Comparison of ENCODE assay signal across 1 cellular context in the genomic region with DNA sequence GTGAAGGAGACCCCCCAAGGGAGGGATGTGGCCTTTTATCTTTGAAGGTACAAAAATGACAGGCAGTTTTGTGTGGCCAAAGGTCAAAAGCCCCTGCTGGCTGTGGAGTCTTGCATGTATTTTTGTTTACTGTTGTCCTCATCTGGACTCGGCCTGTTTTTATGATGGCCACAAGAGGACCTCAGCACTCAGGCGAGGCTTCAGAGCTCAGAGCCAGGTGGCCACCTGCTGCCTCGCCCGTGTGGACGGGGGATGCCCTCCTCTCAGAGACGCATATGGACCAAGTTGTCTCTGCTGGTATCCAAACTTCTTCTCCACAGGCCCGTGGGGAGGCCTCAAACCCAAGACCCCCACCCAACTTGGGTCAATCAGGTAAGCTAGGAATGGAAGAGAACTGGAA.
A peak's percentile ranks its signal among the peaks of the same experiment; 100 is the strongest.
TF ChIP-seq lines count a peak whose summit lies in the region.

No MANE protein-coding gene starts in this region.

TF ChIP-seq in HepG2, 621 proteins besides CTCF, POLR2A, EP300 and RAD21 (continued from another document and continues in another):
- peak; percentile 83 for TF ChIP-seq SALL1 (CRISPR knock-in tag; IDR thresholded peaks at IDR 0.05)
- TF ChIP-seq HDAC6 (IDR thresholded peaks at IDR 0.05; ENCODE audit: low read depth, low read length) = no peak
- TF ChIP-seq, protein P1, sequence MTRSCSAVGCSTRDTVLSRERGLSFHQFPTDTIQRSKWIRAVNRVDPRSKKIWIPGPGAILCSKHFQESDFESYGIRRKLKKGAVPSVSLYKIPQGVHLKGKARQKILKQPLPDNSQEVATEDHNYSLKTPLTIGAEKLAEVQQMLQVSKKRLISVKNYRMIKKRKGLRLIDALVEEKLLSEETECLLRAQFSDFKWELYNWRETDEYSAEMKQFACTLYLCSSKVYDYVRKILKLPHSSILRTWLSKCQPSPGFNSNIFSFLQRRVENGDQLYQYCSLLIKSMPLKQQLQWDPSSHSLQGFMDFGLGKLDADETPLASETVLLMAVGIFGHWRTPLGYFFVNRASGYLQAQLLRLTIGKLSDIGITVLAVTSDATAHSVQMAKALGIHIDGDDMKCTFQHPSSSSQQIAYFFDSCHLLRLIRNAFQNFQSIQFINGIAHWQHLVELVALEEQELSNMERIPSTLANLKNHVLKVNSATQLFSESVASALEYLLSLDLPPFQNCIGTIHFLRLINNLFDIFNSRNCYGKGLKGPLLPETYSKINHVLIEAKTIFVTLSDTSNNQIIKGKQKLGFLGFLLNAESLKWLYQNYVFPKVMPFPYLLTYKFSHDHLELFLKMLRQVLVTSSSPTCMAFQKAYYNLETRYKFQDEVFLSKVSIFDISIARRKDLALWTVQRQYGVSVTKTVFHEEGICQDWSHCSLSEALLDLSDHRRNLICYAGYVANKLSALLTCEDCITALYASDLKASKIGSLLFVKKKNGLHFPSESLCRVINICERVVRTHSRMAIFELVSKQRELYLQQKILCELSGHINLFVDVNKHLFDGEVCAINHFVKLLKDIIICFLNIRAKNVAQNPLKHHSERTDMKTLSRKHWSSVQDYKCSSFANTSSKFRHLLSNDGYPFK (CRISPR knock-in tag; IDR thresholded peaks at IDR 0.05; ENCODE audit: borderline replicate concordance) = 0 out of 2 replicates have a peak, but pooled peaks have one; percentile 21
- TF ChIP-seq, protein P2, sequence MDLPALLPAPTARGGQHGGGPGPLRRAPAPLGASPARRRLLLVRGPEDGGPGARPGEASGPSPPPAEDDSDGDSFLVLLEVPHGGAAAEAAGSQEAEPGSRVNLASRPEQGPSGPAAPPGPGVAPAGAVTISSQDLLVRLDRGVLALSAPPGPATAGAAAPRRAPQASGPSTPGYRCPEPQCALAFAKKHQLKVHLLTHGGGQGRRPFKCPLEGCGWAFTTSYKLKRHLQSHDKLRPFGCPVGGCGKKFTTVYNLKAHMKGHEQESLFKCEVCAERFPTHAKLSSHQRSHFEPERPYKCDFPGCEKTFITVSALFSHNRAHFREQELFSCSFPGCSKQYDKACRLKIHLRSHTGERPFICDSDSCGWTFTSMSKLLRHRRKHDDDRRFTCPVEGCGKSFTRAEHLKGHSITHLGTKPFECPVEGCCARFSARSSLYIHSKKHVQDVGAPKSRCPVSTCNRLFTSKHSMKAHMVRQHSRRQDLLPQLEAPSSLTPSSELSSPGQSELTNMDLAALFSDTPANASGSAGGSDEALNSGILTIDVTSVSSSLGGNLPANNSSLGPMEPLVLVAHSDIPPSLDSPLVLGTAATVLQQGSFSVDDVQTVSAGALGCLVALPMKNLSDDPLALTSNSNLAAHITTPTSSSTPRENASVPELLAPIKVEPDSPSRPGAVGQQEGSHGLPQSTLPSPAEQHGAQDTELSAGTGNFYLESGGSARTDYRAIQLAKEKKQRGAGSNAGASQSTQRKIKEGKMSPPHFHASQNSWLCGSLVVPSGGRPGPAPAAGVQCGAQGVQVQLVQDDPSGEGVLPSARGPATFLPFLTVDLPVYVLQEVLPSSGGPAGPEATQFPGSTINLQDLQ (CRISPR knock-in tag; IDR thresholded peaks at IDR 0.05) = 0 out of 2 replicates have a peak, but pooled peaks have one; percentile 30
- TF ChIP-seq, protein P3, sequence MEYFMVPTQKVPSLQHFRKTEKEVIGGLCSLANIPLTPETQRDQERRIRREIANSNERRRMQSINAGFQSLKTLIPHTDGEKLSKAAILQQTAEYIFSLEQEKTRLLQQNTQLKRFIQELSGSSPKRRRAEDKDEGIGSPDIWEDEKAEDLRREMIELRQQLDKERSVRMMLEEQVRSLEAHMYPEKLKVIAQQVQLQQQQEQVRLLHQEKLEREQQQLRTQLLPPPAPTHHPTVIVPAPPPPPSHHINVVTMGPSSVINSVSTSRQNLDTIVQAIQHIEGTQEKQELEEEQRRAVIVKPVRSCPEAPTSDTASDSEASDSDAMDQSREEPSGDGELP (IDR thresholded peaks at IDR 0.05; ENCODE audit: borderline replicate concordance, low read depth) = peak; percentile 35; the same call in 1 of the 2 replicates
- 0 out of 2 replicates have a peak, but pooled peaks have one; percentile 40 for TF ChIP-seq TARDBP (CRISPR knock-in tag; IDR thresholded peaks at IDR 0.05)
- TF ChIP-seq, protein P4, sequence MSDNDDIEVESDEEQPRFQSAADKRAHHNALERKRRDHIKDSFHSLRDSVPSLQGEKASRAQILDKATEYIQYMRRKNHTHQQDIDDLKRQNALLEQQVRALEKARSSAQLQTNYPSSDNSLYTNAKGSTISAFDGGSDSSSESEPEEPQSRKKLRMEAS (IDR thresholded peaks at IDR 0.05) = peak; percentile 33; the same call in 1 of the 2 replicates
- TF ChIP-seq KAT7 (CRISPR knock-in tag; IDR thresholded peaks at IDR 0.05; ENCODE audit: borderline replicate concordance) = 0 out of 2 replicates have a peak, but pooled peaks have one; percentile 22
- no peak for TF ChIP-seq ZNF20 (CRISPR knock-in tag; IDR thresholded peaks at IDR 0.05)
- TF ChIP-seq ZNF143 (CRISPR knock-in tag; IDR thresholded peaks at IDR 0.05) = no peak
- TF ChIP-seq, protein P5, sequence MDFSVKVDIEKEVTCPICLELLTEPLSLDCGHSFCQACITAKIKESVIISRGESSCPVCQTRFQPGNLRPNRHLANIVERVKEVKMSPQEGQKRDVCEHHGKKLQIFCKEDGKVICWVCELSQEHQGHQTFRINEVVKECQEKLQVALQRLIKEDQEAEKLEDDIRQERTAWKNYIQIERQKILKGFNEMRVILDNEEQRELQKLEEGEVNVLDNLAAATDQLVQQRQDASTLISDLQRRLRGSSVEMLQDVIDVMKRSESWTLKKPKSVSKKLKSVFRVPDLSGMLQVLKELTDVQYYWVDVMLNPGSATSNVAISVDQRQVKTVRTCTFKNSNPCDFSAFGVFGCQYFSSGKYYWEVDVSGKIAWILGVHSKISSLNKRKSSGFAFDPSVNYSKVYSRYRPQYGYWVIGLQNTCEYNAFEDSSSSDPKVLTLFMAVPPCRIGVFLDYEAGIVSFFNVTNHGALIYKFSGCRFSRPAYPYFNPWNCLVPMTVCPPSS (IDR thresholded peaks at IDR 0.05) = no peak
- TF ChIP-seq ZNF12 (CRISPR knock-in tag; IDR thresholded peaks at IDR 0.05) = no peak
- peak; percentile 20; the same call in 1 of the 2 replicates for TF ChIP-seq HOXA3 (CRISPR knock-in tag; IDR thresholded peaks at IDR 0.05)
- peak; percentile 38; the same call in 1 of the 2 replicates for TF ChIP-seq HNF4A (CRISPR knock-in tag; IDR thresholded peaks at IDR 0.05)
- peak; percentile 55 for TF ChIP-seq FOXA3 (CRISPR knock-in tag; IDR thresholded peaks at IDR 0.05)
- TF ChIP-seq ZNF232 (CRISPR knock-in tag; IDR thresholded peaks at IDR 0.05; ENCODE audit: borderline replicate concordance) = peak; percentile 95; the same call in 1 of the 2 replicates
- TF ChIP-seq SAFB2 (CRISPR knock-in tag; IDR thresholded peaks at IDR 0.05; ENCODE audit: borderline replicate concordance, low read depth) = no peak
- TF ChIP-seq, protein P6, sequence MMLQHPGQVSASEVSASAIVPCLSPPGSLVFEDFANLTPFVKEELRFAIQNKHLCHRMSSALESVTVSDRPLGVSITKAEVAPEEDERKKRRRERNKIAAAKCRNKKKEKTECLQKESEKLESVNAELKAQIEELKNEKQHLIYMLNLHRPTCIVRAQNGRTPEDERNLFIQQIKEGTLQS (CRISPR knock-in tag; IDR thresholded peaks at IDR 0.05) = 0 out of 2 replicates have a peak, but pooled peaks have one; percentile 28
- TF ChIP-seq ZNF816 (CRISPR knock-in tag; IDR thresholded peaks at IDR 0.05; ENCODE audit: borderline replicate concordance) = 0 out of 2 replicates have a peak, but pooled peaks have one; percentile 9
- TF ChIP-seq RARG (CRISPR knock-in tag; IDR thresholded peaks at IDR 0.05; ENCODE audit: low read depth) = no peak
- no peak for TF ChIP-seq ZNF562 (CRISPR knock-in tag; IDR thresholded peaks at IDR 0.05; ENCODE audit: borderline replicate concordance)
- no peak for TF ChIP-seq ZNF292 (CRISPR knock-in tag; IDR thresholded peaks at IDR 0.05; ENCODE audit: borderline replicate concordance, low read depth)
- TF ChIP-seq, protein P7, sequence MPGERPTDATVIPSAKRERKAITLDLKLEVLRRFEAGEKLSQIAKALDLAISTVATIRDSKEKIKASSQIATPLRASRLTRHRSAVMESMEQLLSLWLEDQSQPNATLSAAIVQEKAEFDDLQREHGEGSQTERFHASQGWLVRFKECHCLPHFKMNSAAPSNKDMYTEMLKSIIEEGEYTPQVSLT (CRISPR knock-in tag; IDR thresholded peaks at IDR 0.05; ENCODE audit: borderline replicate concordance, low read depth) = no peak
- TF ChIP-seq ZNF224 (CRISPR knock-in tag; IDR thresholded peaks at IDR 0.05) = 0 out of 2 replicates have a peak, but pooled peaks have one; percentile 29
- TF ChIP-seq ZC3H4 (CRISPR knock-in tag; IDR thresholded peaks at IDR 0.05; ENCODE audit: borderline replicate concordance) = no peak
- no peak for TF ChIP-seq ZNF775 (CRISPR knock-in tag; IDR thresholded peaks at IDR 0.05; ENCODE audit: borderline replicate concordance)
- TF ChIP-seq ZNF430 (CRISPR knock-in tag; IDR thresholded peaks at IDR 0.05) = no peak
- no peak for TF ChIP-seq RBAK (CRISPR knock-in tag; IDR thresholded peaks at IDR 0.05)
- TF ChIP-seq PPARG (CRISPR knock-in tag; conservative IDR thresholded peaks at IDR 0.05) = peak; percentile 67; the same call in 1 of the 2 replicates
- TF ChIP-seq KDM2A (CRISPR knock-in tag; IDR thresholded peaks at IDR 0.05; ENCODE audit: borderline replicate concordance, low read depth) = peak; percentile 73
- no peak for TF ChIP-seq KLF16 (CRISPR knock-in tag; IDR thresholded peaks at IDR 0.05)
- TF ChIP-seq, protein P8, sequence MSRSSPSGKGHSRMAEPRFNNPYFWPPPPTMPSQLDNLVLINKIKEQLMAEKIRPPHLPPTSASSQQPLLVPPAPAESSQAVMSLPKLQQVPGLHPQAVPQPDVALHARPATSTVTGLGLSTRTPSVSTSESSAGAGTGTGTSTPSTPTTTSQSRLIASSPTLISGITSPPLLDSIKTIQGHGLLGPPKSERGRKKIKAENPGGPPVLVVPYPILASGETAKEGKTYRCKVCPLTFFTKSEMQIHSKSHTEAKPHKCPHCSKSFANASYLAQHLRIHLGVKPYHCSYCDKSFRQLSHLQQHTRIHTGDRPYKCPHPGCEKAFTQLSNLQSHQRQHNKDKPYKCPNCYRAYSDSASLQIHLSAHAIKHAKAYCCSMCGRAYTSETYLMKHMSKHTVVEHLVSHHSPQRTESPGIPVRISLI (CRISPR knock-in tag; IDR thresholded peaks at IDR 0.05; ENCODE audit: borderline replicate concordance) = no peak
- TF ChIP-seq RBFOX2 (IDR thresholded peaks at IDR 0.05; ENCODE audit: low read depth, low read length) = no peak
- TF ChIP-seq, protein P9, sequence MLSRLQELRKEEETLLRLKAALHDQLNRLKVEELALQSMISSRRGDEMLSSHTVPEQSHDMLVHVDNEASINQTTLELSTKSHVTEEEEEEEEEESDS (CRISPR knock-in tag; IDR thresholded peaks at IDR 0.05; ENCODE audit: borderline replicate concordance) = 0 out of 2 replicates have a peak, but pooled peaks have one; percentile 24
- TF ChIP-seq CBX5 (CRISPR knock-in tag; IDR thresholded peaks at IDR 0.05; ENCODE audit: borderline replicate concordance) = 0 out of 2 replicates have a peak, but pooled peaks have one; percentile 22
- TF ChIP-seq NFIB (CRISPR knock-in tag; IDR thresholded peaks at IDR 0.05; ENCODE audit: borderline replicate concordance) = no peak
- TF ChIP-seq, protein P10, sequence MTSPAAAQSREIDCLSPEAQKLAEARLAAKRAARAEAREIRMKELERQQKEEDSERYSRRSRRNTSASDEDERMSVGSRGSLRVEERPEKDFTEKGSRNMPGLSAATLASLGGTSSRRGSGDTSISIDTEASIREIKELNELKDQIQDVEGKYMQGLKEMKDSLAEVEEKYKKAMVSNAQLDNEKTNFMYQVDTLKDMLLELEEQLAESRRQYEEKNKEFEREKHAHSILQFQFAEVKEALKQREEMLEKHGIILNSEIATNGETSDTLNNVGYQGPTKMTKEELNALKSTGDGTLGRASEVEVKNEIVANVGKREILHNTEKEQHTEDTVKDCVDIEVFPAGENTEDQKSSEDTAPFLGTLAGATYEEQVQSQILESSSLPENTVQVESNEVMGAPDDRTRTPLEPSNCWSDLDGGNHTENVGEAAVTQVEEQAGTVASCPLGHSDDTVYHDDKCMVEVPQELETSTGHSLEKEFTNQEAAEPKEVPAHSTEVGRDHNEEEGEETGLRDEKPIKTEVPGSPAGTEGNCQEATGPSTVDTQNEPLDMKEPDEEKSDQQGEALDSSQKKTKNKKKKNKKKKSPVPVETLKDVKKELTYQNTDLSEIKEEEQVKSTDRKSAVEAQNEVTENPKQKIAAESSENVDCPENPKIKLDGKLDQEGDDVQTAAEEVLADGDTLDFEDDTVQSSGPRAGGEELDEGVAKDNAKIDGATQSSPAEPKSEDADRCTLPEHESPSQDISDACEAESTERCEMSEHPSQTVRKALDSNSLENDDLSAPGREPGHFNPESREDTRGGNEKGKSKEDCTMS (CRISPR knock-in tag; conservative IDR thresholded peaks at IDR 0.05) = no peak
- no peak for TF ChIP-seq CBX1 (IDR thresholded peaks at IDR 0.05; ENCODE audit: low read depth)
- TF ChIP-seq STAG1 (CRISPR knock-in tag; IDR thresholded peaks at IDR 0.05) = peak; percentile 95
- no peak for TF ChIP-seq ZNF883 (CRISPR knock-in tag; IDR thresholded peaks at IDR 0.05; ENCODE audit: not compliant biosample characterization)
- TF ChIP-seq, protein P11, sequence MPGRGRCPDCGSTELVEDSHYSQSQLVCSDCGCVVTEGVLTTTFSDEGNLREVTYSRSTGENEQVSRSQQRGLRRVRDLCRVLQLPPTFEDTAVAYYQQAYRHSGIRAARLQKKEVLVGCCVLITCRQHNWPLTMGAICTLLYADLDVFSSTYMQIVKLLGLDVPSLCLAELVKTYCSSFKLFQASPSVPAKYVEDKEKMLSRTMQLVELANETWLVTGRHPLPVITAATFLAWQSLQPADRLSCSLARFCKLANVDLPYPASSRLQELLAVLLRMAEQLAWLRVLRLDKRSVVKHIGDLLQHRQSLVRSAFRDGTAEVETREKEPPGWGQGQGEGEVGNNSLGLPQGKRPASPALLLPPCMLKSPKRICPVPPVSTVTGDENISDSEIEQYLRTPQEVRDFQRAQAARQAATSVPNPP (CRISPR knock-in tag; IDR thresholded peaks at IDR 0.05) = no peak
- TF ChIP-seq KDM4B (CRISPR knock-in tag; IDR thresholded peaks at IDR 0.05) = 0 out of 2 replicates have a peak, but pooled peaks have one; percentile 28
- TF ChIP-seq, protein P12, sequence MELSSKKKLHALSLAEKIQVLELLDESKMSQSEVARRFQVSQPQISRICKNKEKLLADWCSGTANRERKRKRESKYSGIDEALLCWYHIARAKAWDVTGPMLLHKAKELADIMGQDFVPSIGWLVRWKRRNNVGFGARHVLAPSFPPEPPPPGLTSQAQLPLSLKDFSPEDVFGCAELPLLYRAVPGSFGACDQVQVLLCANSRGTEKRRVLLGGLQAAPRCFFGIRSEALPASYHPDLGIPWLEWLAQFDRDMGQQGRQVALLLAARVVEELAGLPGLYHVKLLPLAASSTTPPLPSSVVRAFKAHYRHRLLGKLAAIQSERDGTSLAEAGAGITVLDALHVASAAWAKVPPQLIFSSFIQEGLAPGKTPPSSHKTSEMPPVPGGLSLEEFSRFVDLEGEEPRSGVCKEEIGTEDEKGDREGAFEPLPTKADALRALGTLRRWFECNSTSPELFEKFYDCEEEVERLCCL (CRISPR knock-in tag; IDR thresholded peaks at IDR 0.05; ENCODE audit: borderline replicate concordance) = no peak
- no peak; the same call in 1 of the 2 replicates for TF ChIP-seq NFKB2 (CRISPR knock-in tag; IDR thresholded peaks at IDR 0.05; ENCODE audit: borderline replicate concordance)
- TF ChIP-seq MED1 (CRISPR knock-in tag; IDR thresholded peaks at IDR 0.05) = peak; percentile 50; the same call in 1 of the 2 replicates
- peak; percentile 72 for TF ChIP-seq RXRB (CRISPR knock-in tag; IDR thresholded peaks at IDR 0.05; ENCODE audit: borderline replicate concordance)
- no peak for TF ChIP-seq RFXANK (CRISPR knock-in tag; IDR thresholded peaks at IDR 0.05)
- peak; percentile 15; the same call in 1 of the 2 replicates for TF ChIP-seq MEIS1 (CRISPR knock-in tag; IDR thresholded peaks at IDR 0.05; ENCODE audit: borderline replicate concordance)
- 0 out of 2 replicates have a peak, but pooled peaks have one; percentile 34 for TF ChIP-seq SIN3A (IDR thresholded peaks at IDR 0.05; ENCODE audit: borderline replicate concordance, low read depth, low read length)
